18 cellular contexts compared by ENCODE assay signal in genomic region chr1:156176610-156177210, GRCh38. TPM values are rescaled to one million over a fixed set of nuclear protein-coding genes. Genes with fewer than 3 reads are reported as not detected.
DNase-seq lines count a peak whose midpoint lies in the region; ATAC-seq, FAIRE-seq and TF ChIP-seq lines count a peak whose summit lies in the region.
"Had no signal": no experiment of that assay in that cellular context is flagged by ENCODE, and none has a peak within 500 bp of the region (broad histone marks: within the 10 kb centered on the region; RNA-seq: fewer than 3 reads in every experiment).

No MANE protein-coding gene starts in this region.

- H4K20me1 ChIP-seq in HepG2 (ENCODE audit: insufficient read depth, low read length), result no peaks in the 10 kb centered on the region

- H2BK5ac ChIP-seq in mesendoderm (ENCODE audit: low read length), result peak overlapping the region; percentile 74

- peak overlapping the region; percentile 10 for H2AK5ac ChIP-seq in mesendoderm (ENCODE audit: low read length)

- BruUV-seq in HepG2 (replicated peaks; lab: Mats Ljungman, UMichigan), result no TSS peak

- H3K56ac ChIP-seq in mesendoderm (ENCODE audit: low read length), result peak overlapping the region; percentile 75

- in situ Hi-C loops in HepG2 (cut with HindIII; ENCODE audit: extremely low pct_ligation_motif_present, low pct_unique_long_range_greater_than_20kb), result no loop called here

- H3K4me3 ChIP-seq in HepG2 (replicated peaks in 1 of 3; ENCODE audit: insufficient read depth in 1 of 3, low read depth in 2 of 3, low read length in 3 of 3) (peak overlapping the region in 1 of 3 experiments; percentile 46; a peak in 1 of 6 replicates), right lobe of liver (no peak overlapping the region), NT2/D1 (ENCODE audit: insufficient read length, low read depth) (no peak overlapping the region), mesendoderm (ENCODE audit: low read length) (no peak overlapping the region), upper lobe of right lung (no peak overlapping the region)

- no peak overlapping the region for H4K8ac ChIP-seq in mesendoderm (ENCODE audit: low read depth, low read length)

- H3K9ac ChIP-seq in HepG2 (ENCODE audit: insufficient read depth, low read depth, low read length) (no peak overlapping the region), NT2/D1 (ENCODE audit: insufficient read length, low read depth) (peak overlapping the region; percentile 50), mesendoderm (ENCODE audit: low read length) (no peak overlapping the region)

- H3K27me3 ChIP-seq in HepG2 (ENCODE audit: control insufficient read depth in 1 of 2, insufficient read depth in 2 of 2, low read length in 2 of 2), result no peaks in the 10 kb centered on the region
- H3K27me3 ChIP-seq in right lobe of liver, result no peaks in the 10 kb centered on the region
- no peaks in the 10 kb centered on the region for H3K27me3 ChIP-seq in NT2/D1 (ENCODE audit: insufficient read depth, insufficient read length)
- H3K27me3 ChIP-seq in mesendoderm (ENCODE audit: insufficient read depth, low read length, poor library complexity), result no peaks in the 10 kb centered on the region
- no peaks in the 10 kb centered on the region for H3K27me3 ChIP-seq in upper lobe of right lung

- no peaks in the 10 kb centered on the region for H3K79me2 ChIP-seq in HepG2 (ENCODE audit: insufficient read depth, low read length)
- H3K79me2 ChIP-seq in mesendoderm (ENCODE audit: control insufficient read depth, insufficient read depth, low read length), result no peaks in the 10 kb centered on the region

- no peak overlapping the region for H3K18ac ChIP-seq in mesendoderm (ENCODE audit: low read length)

- no peak overlapping the region for H2BK120ac ChIP-seq in mesendoderm (ENCODE audit: low read depth, low read length)

- POLR2A ChIA-PET in HepG2 (lab: Yijun Ruan, JAX), result interaction anchor here (0.8 to 3.8 kb wide), 2 partner anchors 36 to 49 kb away, joined by 3 to 19 read pairs; partner anchors contain the start of gene PMF1

- H2AFZ ChIP-seq in HepG2 (ENCODE audit: low read length), result no peak overlapping the region

- H2BK15ac ChIP-seq in mesendoderm (replicated peaks; ENCODE audit: low read depth), result no peak overlapping the region

- TF ChIP-seq CTCF in HepG2 (CRISPR knock-in tag; IDR thresholded peaks at IDR 0.05) (no peak), right lobe of liver (IDR thresholded peaks at IDR 0.05) (no peak), upper lobe of right lung (IDR thresholded peaks at IDR 0.05) (no peak)

- CTCF ChIA-PET in HepG2 (lab: Yijun Ruan, JAX; ENCODE audit: low intra/inter-chr PET ratio, low total read pairs), result no interaction called here

- no CpG with 5 or more reads among the region's 12 CpGs for WGBS in HepG2 (ENCODE audit: low lambda C conversion rate)
- WGBS in right lobe of liver (ENCODE audit: insufficient coverage, low coverage, low lambda C conversion rate, missing lambda C conversion rate), result no CpG with 5 or more reads among the region's 12 CpGs
- no CpG with 5 or more reads among the region's 12 CpGs for WGBS in mesendoderm (ENCODE audit: extremely low coverage, insufficient coverage, low lambda C conversion rate)

- TF ChIP-seq POLR2A in HepG2 (IDR thresholded peaks at IDR 0.05; ENCODE audit: insufficient read depth in 1 of 2, low read depth in 2 of 2, low read length in 2 of 2) (no peak), right lobe of liver (IDR thresholded peaks at IDR 0.05) (no peak)

- H3K4me1 ChIP-seq in HepG2 (ENCODE audit: insufficient read depth, low read length) (peaks cover 90% of the 10 kb centered on the region), right lobe of liver (no peaks in the 10 kb centered on the region), NT2/D1 (ENCODE audit: insufficient read depth, insufficient read length) (peaks cover 36% of the 10 kb centered on the region), mesendoderm (ENCODE audit: control insufficient read depth, low read depth, low read length) (peaks cover 7% of the 10 kb centered on the region), upper lobe of right lung (no peaks in the 10 kb centered on the region)

- H3K9me3 ChIP-seq in HepG2 (ENCODE audit: low read length), result no peaks in the 10 kb centered on the region
- no peaks in the 10 kb centered on the region for H3K9me3 ChIP-seq in right lobe of liver
- no peaks in the 10 kb centered on the region for H3K9me3 ChIP-seq in NT2/D1 (ENCODE audit: insufficient read depth, low read length)
- H3K9me3 ChIP-seq in upper lobe of right lung, result no peaks in the 10 kb centered on the region

- TF ChIP-seq EP300 in HepG2 (IDR thresholded peaks at IDR 0.05; ENCODE audit: low read depth in 2 of 2, low read length in 2 of 2) (no peak), HepG2 (CRISPR knock-in tag; IDR thresholded peaks at IDR 0.05; ENCODE audit: borderline replicate concordance) (no peak)

- H3K27ac ChIP-seq in HepG2 (ENCODE audit: extremely low read length, insufficient read depth, low read length) (no peak overlapping the region), right lobe of liver (no peak overlapping the region), mesendoderm (ENCODE audit: low read depth, low read length) (no peak overlapping the region), upper lobe of right lung (no peak overlapping the region)
- H3K27ac ChIP-seq: C4-2B had no signal

- TF ChIP-seq RAD21 in HepG2 (CRISPR knock-in tag; IDR thresholded peaks at IDR 0.05), result no peak

- DNase-seq in HepG2 (ENCODE audit: low spot score), result no peak
- no peak for DNase-seq in right lobe of liver
- DNase-seq in NT2/D1 (ENCODE audit: low read depth, low spot score), result no peak
- no peak for DNase-seq in mesendoderm
- peak; percentile 57 for DNase-seq in upper lobe of right lung
- DNase-seq in putamen (ENCODE audit: low spot score), result no peak
- DNase-seq in effector CD4-positive, alpha-beta T cell, result no peak
- DNase-seq in cortex of kidney (lab: John Stamatoyannopoulos, UW), result no peak
- DNase-seq: Kasumi-1, NCI-H1105 treated with DMSO at 0.1 percent for 48 hours, NCI-H1930, NCI-H2171, NCI-H774, SIG-M5 had no signal

- H3K4ac ChIP-seq in mesendoderm (ENCODE audit: low read depth, low read length), result no peak overlapping the region

- intact Hi-C loops in HepG2 (cut with micrococcal nuclease; ENCODE audit: unreplicated experiment), result no loop called here
- intact Hi-C loops in right lobe of liver (cut with DNase I), result no loop called here
- intact Hi-C loops in upper lobe of right lung (cut with DNase I), result no loop called here

- no peaks in the 10 kb centered on the region for H3K79me1 ChIP-seq in mesendoderm (ENCODE audit: low read length)

- H3K4me2 ChIP-seq in HepG2 (ENCODE audit: low read depth, low read length) (peak overlapping the region; percentile 60), mesendoderm (ENCODE audit: low read length) (no peak overlapping the region)

- ATAC-seq in HepG2 (peak; percentile 12), right lobe of liver (no peak), upper lobe of right lung (no peak)

- no peak overlapping the region for H4K5ac ChIP-seq in mesendoderm (ENCODE audit: low read length)

- H3K36me3 ChIP-seq in HepG2 (replicated peaks in 1 of 2; ENCODE audit: control insufficient read depth in 1 of 2, insufficient read depth in 2 of 2, low read length in 2 of 2) (no peaks in the 10 kb centered on the region), right lobe of liver (no peaks in the 10 kb centered on the region), NT2/D1 (ENCODE audit: insufficient read depth, insufficient read length, low read length) (no peaks in the 10 kb centered on the region), mesendoderm (ENCODE audit: control insufficient read depth, insufficient read depth, low read length) (no peaks in the 10 kb centered on the region), upper lobe of right lung (peaks cover 5% of the 10 kb centered on the region)

- FAIRE-seq in HepG2 (lab: Jason Lieb, UNC), result no peak
- FAIRE-seq: A204.1, GM12892, RCC 7860 had no signal

- H3K23ac ChIP-seq in mesendoderm (ENCODE audit: low read length), result no peak overlapping the region

RNA-seq across cellular contexts. Expression of gene SLC25A44, which starts 17.2 kb away (rescaled TPM):
- total RNA-seq in HepG2 (2016; rRNA removed; fragmentation: Illumina TruSeq; extraction: Trizol) (10.7 and 12.4 TPM in 2 replicates), right lobe of liver (10 to 100 TPM; 19.1 to 30.5 (median 20.0) TPM), upper lobe of right lung (24.9 TPM)
- 2.6 and 3.8 TPM in 2 replicates for total RNA-seq in HepG2 (2016; cell fraction: cytosol; rRNA removed; fragmentation: Illumina TruSeq; extraction: Trizol; ENCODE audit: low read depth)
- 11.2 and 11.8 TPM in 2 replicates for total RNA-seq in HepG2 (2016; cell fraction: insoluble cytoplasmic fraction; rRNA removed; fragmentation: Illumina TruSeq; extraction: Trizol)
- 11.4 and 14.2 TPM in 2 replicates for total RNA-seq in HepG2 (2016; cell fraction: membrane; rRNA removed; fragmentation: Illumina TruSeq; extraction: Trizol)
- total RNA-seq in HepG2 (2016; cell fraction: nucleus; rRNA removed; fragmentation: Illumina TruSeq; extraction: Trizol), result 8.0 and 11.8 TPM in 2 replicates
- 13.4 and 14.3 TPM in 2 replicates for polyA plus RNA-seq in HepG2 (2011; rRNA removed)
- polyA plus RNA-seq in HepG2 (2011; cell fraction: cytosol; rRNA removed), result 9.3 and 10.2 TPM in 2 replicates
- 16.0 and 19.8 TPM in 2 replicates for polyA plus RNA-seq in HepG2 (2011; cell fraction: nucleus; rRNA removed)
- polyA plus RNA-seq in HepG2 (2012), result 13.1 and 13.9 TPM in 2 replicates
- 2.3 TPM in 2 replicates for polyA plus RNA-seq in HepG2 (2016; cell fraction: cytosol; fragmentation: Illumina TruSeq; extraction: Trizol; ENCODE audit: low read depth)
- polyA plus RNA-seq in HepG2 (2016; cell fraction: insoluble cytoplasmic fraction; fragmentation: Illumina TruSeq; extraction: Trizol; ENCODE audit: low read depth), result 14.4 and 18.0 TPM in 2 replicates
- 11.1 and 12.7 TPM in 2 replicates for polyA plus RNA-seq in HepG2 (2016; cell fraction: membrane; fragmentation: Illumina TruSeq; extraction: Trizol; ENCODE audit: low read depth)
- 18.3 and 20.7 TPM in 2 replicates for polyA plus RNA-seq in HepG2 (2016; cell fraction: nucleus; fragmentation: Illumina TruSeq; extraction: Trizol; ENCODE audit: insufficient read depth, low read depth)
- 12.6 and 66.8 TPM in 2 replicates for polyA minus RNA-seq in HepG2 (2011; rRNA and poly(A)+ RNA removed; ENCODE audit: low replicate concordance)
- polyA minus RNA-seq in HepG2 (2011; cell fraction: cytosol; rRNA and poly(A)+ RNA removed), result 4.2 and 6.0 TPM in 2 replicates
- 5.8 and 9.9 TPM in 2 replicates for polyA minus RNA-seq in HepG2 (2011; cell fraction: nucleus; rRNA and poly(A)+ RNA removed)
- polyA plus RNA-seq in mesendoderm (2013, experiment 1 of 2), result 16.8 TPM
- 17.0 TPM for polyA plus RNA-seq in mesendoderm (2013, experiment 2 of 2)

RNA-seq across cellular contexts. Expression of gene SEMA4A, which starts 23.3 kb away (rescaled TPM):
- total RNA-seq in HepG2 (2016; rRNA removed; fragmentation: Illumina TruSeq; extraction: Trizol) (0.09 TPM in 1 of 2 replicates, not detected in the other), right lobe of liver (1 to 10 TPM in 4 of 6 experiments, under 1 TPM in 2; 0.62 to 2.6 (median 1.3) TPM), upper lobe of right lung (30.7 TPM)
- not detected in 2 replicates for total RNA-seq in HepG2 (2016; cell fraction: cytosol; rRNA removed; fragmentation: Illumina TruSeq; extraction: Trizol; ENCODE audit: low read depth)
- 0.15 TPM in 1 of 2 replicates, not detected in the other for total RNA-seq in HepG2 (2016; cell fraction: insoluble cytoplasmic fraction; rRNA removed; fragmentation: Illumina TruSeq; extraction: Trizol)
- total RNA-seq in HepG2 (2016; cell fraction: membrane; rRNA removed; fragmentation: Illumina TruSeq; extraction: Trizol), result not detected in 2 replicates
- 0.13 TPM in 1 of 2 replicates, not detected in the other for total RNA-seq in HepG2 (2016; cell fraction: nucleus; rRNA removed; fragmentation: Illumina TruSeq; extraction: Trizol)
- polyA plus RNA-seq in HepG2 (2011; rRNA removed), result 0.14 and 0.20 TPM in 2 replicates
- polyA plus RNA-seq in HepG2 (2011; cell fraction: cytosol; rRNA removed), result 0.08 and 0.09 TPM in 2 replicates
- polyA plus RNA-seq in HepG2 (2011; cell fraction: nucleus; rRNA removed), result 0.21 and 0.61 TPM in 2 replicates
- polyA plus RNA-seq in HepG2 (2012), result 0.19 and 0.21 TPM in 2 replicates
- polyA plus RNA-seq in HepG2 (2016; cell fraction: cytosol; fragmentation: Illumina TruSeq; extraction: Trizol; ENCODE audit: low read depth), result not detected in 2 replicates
- polyA plus RNA-seq in HepG2 (2016; cell fraction: insoluble cytoplasmic fraction; fragmentation: Illumina TruSeq; extraction: Trizol; ENCODE audit: low read depth), result 0.45 TPM in 1 of 2 replicates, not detected in the other
- not detected in 2 replicates for polyA plus RNA-seq in HepG2 (2016; cell fraction: membrane; fragmentation: Illumina TruSeq; extraction: Trizol; ENCODE audit: low read depth)
- polyA plus RNA-seq in HepG2 (2016; cell fraction: nucleus; fragmentation: Illumina TruSeq; extraction: Trizol; ENCODE audit: insufficient read depth, low read depth), result 0.15 TPM in 1 of 2 replicates, not detected in the other
- polyA minus RNA-seq in HepG2 (2011; rRNA and poly(A)+ RNA removed; ENCODE audit: low replicate concordance), result 0.88 and 18.6 TPM in 2 replicates
- polyA minus RNA-seq in HepG2 (2011; cell fraction: cytosol; rRNA and poly(A)+ RNA removed), result not detected in 2 replicates
- polyA minus RNA-seq in HepG2 (2011; cell fraction: nucleus; rRNA and poly(A)+ RNA removed), result 0.39 TPM in 1 of 2 replicates, not detected in the other
- 1.3 TPM for polyA plus RNA-seq in mesendoderm (2013, experiment 1 of 2)
- 1.1 TPM for polyA plus RNA-seq in mesendoderm (2013, experiment 2 of 2)

RNA-seq across cellular contexts. Expression of gene PMF1, which starts 36.1 kb away (rescaled TPM):
- total RNA-seq in HepG2 (2016; rRNA removed; fragmentation: Illumina TruSeq; extraction: Trizol) (89.0 and 94.7 TPM in 2 replicates), right lobe of liver (10 to 100 TPM; 21.8 to 33.8 (median 24.8) TPM), upper lobe of right lung (47.4 TPM)
- total RNA-seq in HepG2 (2016; cell fraction: cytosol; rRNA removed; fragmentation: Illumina TruSeq; extraction: Trizol; ENCODE audit: low read depth), result 17.5 TPM in 2 replicates
- total RNA-seq in HepG2 (2016; cell fraction: insoluble cytoplasmic fraction; rRNA removed; fragmentation: Illumina TruSeq; extraction: Trizol), result 82.4 and 93.0 TPM in 2 replicates
- total RNA-seq in HepG2 (2016; cell fraction: membrane; rRNA removed; fragmentation: Illumina TruSeq; extraction: Trizol), result 27.4 and 27.7 TPM in 2 replicates
- total RNA-seq in HepG2 (2016; cell fraction: nucleus; rRNA removed; fragmentation: Illumina TruSeq; extraction: Trizol), result 33.3 and 36.6 TPM in 2 replicates
- polyA plus RNA-seq in HepG2 (2011; rRNA removed), result 68.4 and 72.5 TPM in 2 replicates
- 86.5 and 119 TPM in 2 replicates for polyA plus RNA-seq in HepG2 (2011; cell fraction: cytosol; rRNA removed)
- polyA plus RNA-seq in HepG2 (2011; cell fraction: nucleus; rRNA removed), result 48.8 and 52.9 TPM in 2 replicates
- polyA plus RNA-seq in HepG2 (2012), result 33.5 and 43.4 TPM in 2 replicates
- 18.9 and 20.7 TPM in 2 replicates for polyA plus RNA-seq in HepG2 (2016; cell fraction: cytosol; fragmentation: Illumina TruSeq; extraction: Trizol; ENCODE audit: low read depth)
- 86.3 and 93.3 TPM in 2 replicates for polyA plus RNA-seq in HepG2 (2016; cell fraction: insoluble cytoplasmic fraction; fragmentation: Illumina TruSeq; extraction: Trizol; ENCODE audit: low read depth)
- 23.3 and 27.3 TPM in 2 replicates for polyA plus RNA-seq in HepG2 (2016; cell fraction: membrane; fragmentation: Illumina TruSeq; extraction: Trizol; ENCODE audit: low read depth)
- polyA plus RNA-seq in HepG2 (2016; cell fraction: nucleus; fragmentation: Illumina TruSeq; extraction: Trizol; ENCODE audit: insufficient read depth, low read depth), result 65.7 and 78.3 TPM in 2 replicates
- 42.8 and 60.1 TPM in 2 replicates for polyA minus RNA-seq in HepG2 (2011; rRNA and poly(A)+ RNA removed; ENCODE audit: low replicate concordance)
- 14.4 and 17.2 TPM in 2 replicates for polyA minus RNA-seq in HepG2 (2011; cell fraction: cytosol; rRNA and poly(A)+ RNA removed)
- polyA minus RNA-seq in HepG2 (2011; cell fraction: nucleus; rRNA and poly(A)+ RNA removed), result 15.6 and 15.8 TPM in 2 replicates
- polyA plus RNA-seq in mesendoderm (2013, experiment 1 of 2), result 115 TPM
- 112 TPM for polyA plus RNA-seq in mesendoderm (2013, experiment 2 of 2)
